20 cellular contexts compared by ENCODE assay signal in the genomic region with DNA sequence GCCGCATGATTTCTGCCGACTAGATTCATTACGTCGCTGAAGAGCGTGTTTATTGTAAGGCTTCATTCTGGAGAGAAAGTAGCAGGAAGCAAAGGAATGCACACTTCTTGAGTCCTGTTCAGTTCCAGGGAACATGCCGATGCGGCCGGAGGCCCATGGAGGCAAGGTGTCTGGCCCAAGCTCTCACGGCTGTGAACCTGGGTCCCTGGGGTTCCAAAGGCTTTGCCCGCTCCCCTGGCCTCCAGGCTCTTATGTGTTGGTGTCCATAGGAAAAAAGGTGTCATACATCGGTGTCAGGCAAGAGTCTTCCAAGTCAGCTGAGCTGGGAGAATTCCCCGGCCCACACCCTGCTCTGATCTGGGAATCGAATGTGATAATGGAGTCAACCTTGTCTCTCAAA.
"Had no signal": no experiment of that assay in that cellular context is flagged by ENCODE, and none has a peak within 500 bp of the region (broad histone marks: within the 10 kb centered on the region; RNA-seq: fewer than 3 reads in every experiment).

No MANE protein-coding gene starts in this region.

- H3K4me3 ChIP-seq: PC-9 had no signal

- DNase-seq: activated CD4-positive, alpha-beta memory T cell treated with anti-CD3 and anti-CD28 coated beads for 36 hours; activated CD4-positive, alpha-beta T cell treated with anti-CD3 and anti-CD28 coated beads, Interleukin-2, amount 10 ng/mL, durations not matched to agents 7 days and 5 days; activated CD4-positive, CD25-positive, alpha-beta regulatory T cell; activated CD8-positive, alpha-beta memory T cell treated with anti-CD3 and anti-CD28 coated beads for 24 hours; activated gamma-delta T cell; activated naive CD4-positive, alpha-beta T cell treated with anti-CD3 and anti-CD28 coated beads for 36 hours; activated T-cell treated with anti-CD3 and anti-CD28 coated beads, Interleukin-2, amount 50 U/mL, for 48 hours; amygdala; brain microvascular endothelial cell; cerebellar nuclear complex; MM.1S; NCI-H1436 treated with DMSO at 0.1 percent for 48 hours; NCI-H446; PC-9; SIG-M5; T-cell; T-helper 2 cell; T1000 had no signal

- ATAC-seq: activated T-helper 17 cell treated with anti-CD3 and anti-CD28 coated beads, Interleukin-2, amount 50 U/mL, for 72 hours; T-cell had no signal

- H3K4me1 Mint-ChIP-seq: activated CD4-positive, alpha-beta T cell treated with anti-CD3 and anti-CD28 coated beads, Interleukin-2, amount 10 ng/mL, durations not matched to agents 7 days and 5 days; T-cell had no signal

- H3K27me3 Mint-ChIP-seq: activated CD4-positive, alpha-beta memory T cell treated with anti-CD3 and anti-CD28 coated beads for 36 hours; activated CD4-positive, alpha-beta T cell treated with anti-CD3 and anti-CD28 coated beads, Interleukin-2, amount 10 ng/mL, durations not matched to agents 7 days and 5 days; activated naive CD8-positive, alpha-beta T cell; activated T-helper 17 cell treated with anti-CD3 and anti-CD28 coated beads, Interleukin-2, amount 50 U/mL, for 72 hours; T-cell had no signal

- H3K9me3 Mint-ChIP-seq: activated CD4-positive, alpha-beta memory T cell treated with anti-CD3 and anti-CD28 coated beads for 36 hours; activated CD4-positive, alpha-beta T cell treated with anti-CD3 and anti-CD28 coated beads, Interleukin-2, amount 10 ng/mL, durations not matched to agents 7 days and 5 days; activated naive CD4-positive, alpha-beta T cell treated with anti-CD3 and anti-CD28 coated beads for 36 hours; activated T-helper 17 cell treated with anti-CD3 and anti-CD28 coated beads, Interleukin-2, amount 50 U/mL, for 72 hours; T-cell had no signal

- H3K27me3 ChIP-seq: brain microvascular endothelial cell had no signal

- H3K36me3 Mint-ChIP-seq: activated CD4-positive, alpha-beta memory T cell treated with anti-CD3 and anti-CD28 coated beads for 36 hours; activated naive CD8-positive, alpha-beta T cell; T-cell had no signal

- H3K27ac ChIP-seq: brain microvascular endothelial cell, PC-9 had no signal

- H3K36me3 ChIP-seq: brain microvascular endothelial cell had no signal

- H3K27ac Mint-ChIP-seq: activated CD4-positive, alpha-beta memory T cell treated with anti-CD3 and anti-CD28 coated beads for 36 hours; activated CD4-positive, alpha-beta T cell treated with anti-CD3 and anti-CD28 coated beads, Interleukin-2, amount 10 ng/mL, durations not matched to agents 7 days and 5 days; activated naive CD4-positive, alpha-beta T cell treated with anti-CD3 and anti-CD28 coated beads for 36 hours; activated naive CD8-positive, alpha-beta T cell; activated T-helper 17 cell treated with anti-CD3 and anti-CD28 coated beads, Interleukin-2, amount 50 U/mL, for 72 hours; T-cell had no signal

- H3K4me3 Mint-ChIP-seq: activated CD4-positive, alpha-beta memory T cell treated with anti-CD3 and anti-CD28 coated beads for 36 hours; activated CD4-positive, alpha-beta T cell treated with anti-CD3 and anti-CD28 coated beads, Interleukin-2, amount 10 ng/mL, durations not matched to agents 7 days and 5 days; activated naive CD4-positive, alpha-beta T cell treated with anti-CD3 and anti-CD28 coated beads for 36 hours; activated naive CD8-positive, alpha-beta T cell; activated T-helper 17 cell treated with anti-CD3 and anti-CD28 coated beads, Interleukin-2, amount 50 U/mL, for 72 hours; T-cell had no signal
